9 cellular contexts compared by ENCODE assay signal in the genomic region with DNA sequence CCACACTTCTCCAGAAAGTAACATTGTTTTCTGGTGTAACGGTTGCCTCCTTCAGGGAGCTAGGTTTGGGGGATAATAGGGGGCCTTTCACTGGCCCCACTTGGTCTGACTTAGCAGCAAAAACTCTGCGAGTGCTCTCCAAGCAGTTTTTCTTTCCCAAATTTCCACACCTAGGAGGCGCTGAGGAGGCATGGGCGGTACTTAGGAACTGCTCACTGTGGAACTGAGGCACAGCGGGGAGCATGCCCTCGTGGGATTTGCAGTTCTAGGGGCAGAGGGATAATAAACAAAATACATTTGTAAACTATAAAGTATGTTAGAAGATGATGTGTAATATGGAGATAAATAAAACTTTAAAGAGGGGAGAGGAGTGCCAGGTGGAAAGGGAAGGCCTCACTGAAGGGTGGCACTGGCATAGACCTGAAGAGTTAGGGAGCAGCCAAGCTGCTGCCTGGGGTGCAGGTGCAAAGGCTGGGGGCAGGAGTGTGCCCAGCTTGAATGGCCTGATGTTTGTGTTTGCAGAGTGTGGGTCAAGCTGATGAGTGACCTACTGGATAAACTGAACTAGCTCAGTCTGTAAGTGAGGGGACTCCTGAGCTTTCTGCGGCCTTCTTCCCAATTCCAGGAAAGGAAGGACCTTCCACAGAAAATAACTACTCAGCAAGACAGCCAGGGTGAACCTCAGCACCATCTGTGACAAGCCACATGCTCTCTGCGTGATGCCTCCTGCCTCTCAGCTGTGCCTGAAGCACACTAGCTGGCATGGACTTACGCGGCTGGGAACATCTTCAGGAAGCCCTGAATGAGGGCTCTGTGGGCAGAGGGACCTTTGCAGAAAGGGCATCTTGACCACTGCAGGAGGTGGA. TPM values are rescaled to one million over a fixed set of nuclear protein-coding genes. Genes with fewer than 3 reads are reported as not detected.
DNase-seq lines count a peak whose midpoint lies in the region; ATAC-seq and TF ChIP-seq lines count a peak whose summit lies in the region.
"Had no signal": no experiment of that assay in that cellular context is flagged by ENCODE, and none has a peak within 500 bp of the region (broad histone marks: within the 10 kb centered on the region; RNA-seq: fewer than 3 reads in every experiment).

No MANE protein-coding gene starts in this region.

- no peaks in the 10 kb centered on the region for H3K9me3 Mint-ChIP-seq in activated T-helper 1 cell treated with anti-CD3 and anti-CD28 coated beads, Interleukin-12 subunit alpha, Interleukin-12 subunit beta, Interleukin-2, Interleukin-4 antibody, amounts not matched to agents 30 ng/mL and 10 ng/mL and 1 ng/mL, durations not matched to agents 14 hours and 24 hours and 36 hours

- H3K27ac Mint-ChIP-seq in activated T-helper 1 cell treated with anti-CD3 and anti-CD28 coated beads, Interleukin-12 subunit alpha, Interleukin-12 subunit beta, Interleukin-2, Interleukin-4 antibody, amounts not matched to agents 30 ng/mL and 10 ng/mL and 1 ng/mL, durations not matched to agents 14 hours and 24 hours and 36 hours, result no peak overlapping the region

- ATAC-seq in GM19328 (IDR thresholded peaks at IDR 0.05; ENCODE audit: unreplicated experiment) (no peak), HG03354 (IDR thresholded peaks at IDR 0.05; ENCODE audit: poor library complexity, severe bottlenecking, unreplicated experiment) (no peak)

- no peak overlapping the region for H3K4me3 Mint-ChIP-seq in activated T-helper 1 cell treated with anti-CD3 and anti-CD28 coated beads, Interleukin-12 subunit alpha, Interleukin-12 subunit beta, Interleukin-2, Interleukin-4 antibody, amounts not matched to agents 30 ng/mL and 10 ng/mL and 1 ng/mL, durations not matched to agents 14 hours and 24 hours and 36 hours

- peaks cover 22% of the 10 kb centered on the region for H3K27me3 Mint-ChIP-seq in activated T-helper 1 cell treated with anti-CD3 and anti-CD28 coated beads, Interleukin-12 subunit alpha, Interleukin-12 subunit beta, Interleukin-2, Interleukin-4 antibody, amounts not matched to agents 30 ng/mL and 10 ng/mL and 1 ng/mL, durations not matched to agents 14 hours and 24 hours and 36 hours (ENCODE audit: insufficient read depth)

- H3K4me1 Mint-ChIP-seq in activated T-helper 1 cell treated with anti-CD3 and anti-CD28 coated beads, Interleukin-12 subunit alpha, Interleukin-12 subunit beta, Interleukin-2, Interleukin-4 antibody, amounts not matched to agents 30 ng/mL and 10 ng/mL and 1 ng/mL, durations not matched to agents 14 hours and 24 hours and 36 hours (ENCODE audit: low read depth), result peaks cover 7% of the 10 kb centered on the region

- H3K36me3 Mint-ChIP-seq in activated T-helper 1 cell treated with anti-CD3 and anti-CD28 coated beads, Interleukin-12 subunit alpha, Interleukin-12 subunit beta, Interleukin-2, Interleukin-4 antibody, amounts not matched to agents 30 ng/mL and 10 ng/mL and 1 ng/mL, durations not matched to agents 14 hours and 24 hours and 36 hours (ENCODE audit: low read depth), result no peaks in the 10 kb centered on the region

- H3K4me3 ChIP-seq in fibroblast of the aortic adventitia (ENCODE audit: low read depth, low read length), result peak overlapping the region; percentile 72
- H3K4me3 ChIP-seq: SK-N-MC had no signal

- peak; percentile 33 for DNase-seq in ELF-1 (ENCODE audit: low read depth, low spot score)
- peak; percentile 73 for DNase-seq in NCI-H69 (lab: John Stamatoyannopoulos, UW)
- DNase-seq in fibroblast of the aortic adventitia (ENCODE audit: low read depth), result peak; percentile 30
- DNase-seq in retina, result peak; percentile 28
- DNase-seq in activated T-helper 1 cell treated with anti-CD3 and anti-CD28 coated beads, Interleukin-12 subunit alpha, Interleukin-12 subunit beta, Interleukin-2, Interleukin-4 antibody, amounts not matched to agents 30 ng/mL and 10 ng/mL and 1 ng/mL, durations not matched to agents 14 hours and 24 hours and 36 hours (ENCODE audit: low spot score), result no peak
- DNase-seq in GDM1 (lab: John Stamatoyannopoulos, UW), result no peak

- TF ChIP-seq CTCF in fibroblast of the aortic adventitia (IDR thresholded peaks at IDR 0.05; ENCODE audit: insufficient read depth, low read length), result peak; percentile 57

- intact Hi-C loops in activated T-helper 1 cell treated with anti-CD3 and anti-CD28 coated beads, Interleukin-12 subunit alpha, Interleukin-12 subunit beta, Interleukin-2, Interleukin-4 antibody, amounts not matched to agents 30 ng/mL and 10 ng/mL and 1 ng/mL, durations not matched to agents 14 hours and 24 hours and 36 hours (cut with micrococcal nuclease), result no loop called here

RNA-seq across cellular contexts. Expression of a gene that starts 1.9 kb away (rescaled TPM):
- 39.4 and 57.6 TPM in 2 replicates for total RNA-seq in fibroblast of the aortic adventitia (ENCODE audit: low replicate concordance)
- 1.0 and 1.6 TPM in 2 replicates for total RNA-seq in activated T-helper 1 cell treated with anti-CD3 and anti-CD28 coated beads, Interleukin-12 subunit alpha, Interleukin-12 subunit beta, Interleukin-2, Interleukin-4 antibody, amounts not matched to agents 30 ng/mL and 10 ng/mL and 1 ng/mL, durations not matched to agents 14 hours and 24 hours and 36 hours

RNA-seq across cellular contexts. Expression of a gene that starts 34.2 kb away (rescaled TPM):
- 117 and 330 TPM in 2 replicates for total RNA-seq in fibroblast of the aortic adventitia (ENCODE audit: low replicate concordance)
- 230 and 233 TPM in 2 replicates for total RNA-seq in activated T-helper 1 cell treated with anti-CD3 and anti-CD28 coated beads, Interleukin-12 subunit alpha, Interleukin-12 subunit beta, Interleukin-2, Interleukin-4 antibody, amounts not matched to agents 30 ng/mL and 10 ng/mL and 1 ng/mL, durations not matched to agents 14 hours and 24 hours and 36 hours

Comparison
In these comparisons a context has a peak if more than half of its experiments do, and no peak if none do; other contexts are left out.
1. DNase-seq: peak in ELF-1 (single experiment), NCI-H69 (single experiment), fibroblast of the aortic adventitia (single experiment) and retina (single experiment); none in activated T-helper 1 cell treated with anti-CD3 and anti-CD28 coated beads, Interleukin-12 subunit alpha, Interleukin-12 subunit beta, Interleukin-2, Interleukin-4 antibody, amounts not matched to agents 30 ng/mL and 10 ng/mL and 1 ng/mL, durations not matched to agents 14 hours and 24 hours and 36 hours (single experiment) and GDM1 (single experiment).
2. RNA of a gene that starts 1.9 kb away (total RNA-seq): 39.4 to 57.6 TPM in fibroblast of the aortic adventitia; 1.0 to 1.6 TPM in activated T-helper 1 cell treated with anti-CD3 and anti-CD28 coated beads, Interleukin-12 subunit alpha, Interleukin-12 subunit beta, Interleukin-2, Interleukin-4 antibody, amounts not matched to agents 30 ng/mL and 10 ng/mL and 1 ng/mL, durations not matched to agents 14 hours and 24 hours and 36 hours; every median in the first group is over 10 times any median in the second.